ENCODE assay signal across 17 cellular contexts in genomic region chr20:1319051-1319450, GRCh38. TPM values are rescaled to one million over a fixed set of nuclear protein-coding genes. Genes with fewer than 3 reads are reported as not detected.
DNase-seq lines count a peak whose midpoint lies in the region; ATAC-seq and TF ChIP-seq lines count a peak whose summit lies in the region.
"Had no signal": no experiment of that assay in that cellular context is flagged by ENCODE, and none has a peak within 500 bp of the region (broad histone marks: within the 10 kb centered on the region; RNA-seq: fewer than 3 reads in every experiment).

No MANE protein-coding gene starts in this region.

- H3K79me2 ChIP-seq in neural progenitor cell (ENCODE audit: low read depth) = no peaks in the 10 kb centered on the region

- H3K9me3 Mint-ChIP-seq in HFFc6 = no peaks in the 10 kb centered on the region
- no peaks in the 10 kb centered on the region for H3K9me3 Mint-ChIP-seq in activated naive CD4-positive, alpha-beta T cell treated with anti-CD3 and anti-CD28 coated beads for 36 hours
- H3K9me3 Mint-ChIP-seq in neural progenitor cell = no peaks in the 10 kb centered on the region
- H3K9me3 Mint-ChIP-seq: CD8-positive, alpha-beta memory T cell; H9 had no signal

- CTCF ChIA-PET in activated naive CD4-positive, alpha-beta T cell treated with anti-CD3 and anti-CD28 coated beads for 36 hours (lab: Charles Lee) = interaction anchor here (0.9 to 1.0 kb wide), 3 partner anchors 8 to 130 kb away, joined by 3 read pairs; no protein-coding TSS in a partner anchor

- H2AFZ ChIP-seq in neural progenitor cell (replicated peaks) = no peak overlapping the region

- H3K27me3 ChIP-seq in upper lobe of left lung = no peaks in the 10 kb centered on the region
- peaks cover 20% of the 10 kb centered on the region for H3K27me3 ChIP-seq in neural progenitor cell
- H3K27me3 ChIP-seq: BLaER1 had no signal

- ATAC-seq in T-helper 17 cell (no peak), upper lobe of left lung (ENCODE audit: low FRiP score in 2 of 2) (no peak), HG02678 (IDR thresholded peaks at IDR 0.05; ENCODE audit: unreplicated experiment) (no peak)
- ATAC-seq: A549, GM12878 had no signal

- H3K9me3 ChIP-seq in T-helper 17 cell (ENCODE audit: control insufficient read depth, low read length, poor library complexity, severe bottlenecking) = no peaks in the 10 kb centered on the region
- no peaks in the 10 kb centered on the region for H3K9me3 ChIP-seq in upper lobe of left lung
- H3K9me3 ChIP-seq in neural progenitor cell (ENCODE audit: low read depth) = no peaks in the 10 kb centered on the region
- H3K9me3 ChIP-seq: A549, BLaER1 had no signal

- H3K4me3 ChIP-seq in upper lobe of left lung (no peak overlapping the region), neural progenitor cell (no peak overlapping the region)
- H3K4me3 ChIP-seq: A549, BLaER1, GM12878 had no signal

- TF ChIP-seq POLR2A in upper lobe of left lung (IDR thresholded peaks at IDR 0.05) = no peak

- H3K4me1 Mint-ChIP-seq in HFFc6 (ENCODE audit: low read depth) (peaks cover 34% of the 10 kb centered on the region), T-helper 17 cell (peaks cover 3% of the 10 kb centered on the region), neural progenitor cell (peaks cover 22% of the 10 kb centered on the region)
- H3K4me1 Mint-ChIP-seq in activated naive CD4-positive, alpha-beta T cell treated with anti-CD3 and anti-CD28 coated beads for 36 hours (ENCODE audit: low read depth) = peaks cover 8% of the 10 kb centered on the region
- H3K4me1 Mint-ChIP-seq: H9 had no signal

- H3K27ac ChIP-seq in upper lobe of left lung = peak overlapping the region in 3 of 4 donors; percentile 26 to 93 (median 93)
- no peak overlapping the region for H3K27ac ChIP-seq in neural progenitor cell
- H3K27ac ChIP-seq: A549, BLaER1 had no signal

- H3K4me3 Mint-ChIP-seq in HFFc6 = no peak overlapping the region
- H3K4me3 Mint-ChIP-seq in T-helper 17 cell = no peak overlapping the region
- no peak overlapping the region for H3K4me3 Mint-ChIP-seq in activated naive CD4-positive, alpha-beta T cell treated with anti-CD3 and anti-CD28 coated beads for 36 hours
- H3K4me3 Mint-ChIP-seq in neural progenitor cell = no peak overlapping the region
- H3K4me3 Mint-ChIP-seq: CD8-positive, alpha-beta memory T cell; H9 had no signal

- H4K20me1 ChIP-seq in neural progenitor cell (ENCODE audit: low read depth) = no peaks in the 10 kb centered on the region
- H4K20me1 ChIP-seq: BLaER1 had no signal

- H3F3A ChIP-seq in neural progenitor cell (ENCODE audit: low read depth) = peaks cover 2% of the 10 kb centered on the region

- DNase-seq in HFFc6 (no peak), T-helper 17 cell (no peak), kidney tubule cell (ENCODE audit: low spot score) (peak; percentile 31), upper lobe of left lung (no peak), hippocampal formation (lab: John Stamatoyannopoulos, UW) (no peak), neural progenitor cell (ENCODE audit: low spot score) (no peak)
- DNase-seq in activated naive CD4-positive, alpha-beta T cell treated with anti-CD3 and anti-CD28 coated beads for 36 hours = no peak
- DNase-seq: AML-193; CD8-positive, alpha-beta memory T cell; DMS53; GOT3; H9; Karpas-422 had no signal

- H3K36me3 Mint-ChIP-seq in HFFc6 (ENCODE audit: low read depth) = no peaks in the 10 kb centered on the region
- H3K36me3 Mint-ChIP-seq in T-helper 17 cell (ENCODE audit: low read depth) = peaks cover 3% of the 10 kb centered on the region
- no peaks in the 10 kb centered on the region for H3K36me3 Mint-ChIP-seq in activated naive CD4-positive, alpha-beta T cell treated with anti-CD3 and anti-CD28 coated beads for 36 hours (ENCODE audit: low read depth)
- no peaks in the 10 kb centered on the region for H3K36me3 Mint-ChIP-seq in neural progenitor cell
- H3K36me3 Mint-ChIP-seq: CD8-positive, alpha-beta memory T cell had no signal

- H3K27ac Mint-ChIP-seq in HFFc6 (peak overlapping the region; percentile 3; the same call in 1 of the 2 replicates), T-helper 17 cell (peak overlapping the region; percentile 65), neural progenitor cell (no peak overlapping the region)
- H3K27ac Mint-ChIP-seq in activated naive CD4-positive, alpha-beta T cell treated with anti-CD3 and anti-CD28 coated beads for 36 hours = no peak overlapping the region
- H3K27ac Mint-ChIP-seq: H9 had no signal

- WGBS in upper lobe of left lung, 2 donors = 84 to 86% methylated on average over 4 of the region's 4 CpGs

- H3K36me3 ChIP-seq in upper lobe of left lung (no peaks in the 10 kb centered on the region), neural progenitor cell (no peaks in the 10 kb centered on the region)
- H3K36me3 ChIP-seq: BLaER1 had no signal

- H3K27me3 Mint-ChIP-seq in HFFc6 (ENCODE audit: insufficient read depth) (peaks cover under 1% of the 10 kb centered on the region; the same call in 1 of the 2 replicates), T-helper 17 cell (no peaks in the 10 kb centered on the region), neural progenitor cell (ENCODE audit: insufficient read depth, low read depth) (peaks cover 2% of the 10 kb centered on the region)
- H3K27me3 Mint-ChIP-seq in activated naive CD4-positive, alpha-beta T cell treated with anti-CD3 and anti-CD28 coated beads for 36 hours (ENCODE audit: low read depth) = no peaks in the 10 kb centered on the region
- H3K27me3 Mint-ChIP-seq: CD8-positive, alpha-beta memory T cell had no signal

- no peak overlapping the region for H3K4me2 ChIP-seq in neural progenitor cell
- H3K4me2 ChIP-seq: A549, BLaER1 had no signal

- H3K4me1 ChIP-seq in upper lobe of left lung (peaks cover 10 to 29% (median 14%) of the 10 kb centered on the region in 4 donors), neural progenitor cell (no peaks in the 10 kb centered on the region)
- H3K4me1 ChIP-seq: A549 had no signal

- intact Hi-C loops in activated naive CD4-positive, alpha-beta T cell treated with anti-CD3 and anti-CD28 coated beads for 36 hours (cut with micrococcal nuclease) = loop anchor here (10.0 kb wide), 1 partner anchor 456 kb away; no protein-coding TSS in a partner anchor

- TF ChIP-seq CTCF in HFFc6 (IDR thresholded peaks at IDR 0.05) (no peak), upper lobe of left lung (IDR thresholded peaks at IDR 0.05) (no peak), neural progenitor cell (IDR thresholded peaks at IDR 0.05) (no peak)

- no peak overlapping the region for H3K9ac ChIP-seq in neural progenitor cell
- H3K9ac ChIP-seq: BLaER1 had no signal

- TF ChIP-seq EP300 in upper lobe of left lung (IDR thresholded peaks at IDR 0.05) = no peak

RNA-seq across cellular contexts. Expression of gene SDCBP2, which starts 9.9 kb away (rescaled TPM):
- 1 to 10 TPM in 1 of 6 experiments, under 1 TPM in 5; 0.51 to 1.5 (median 0.76) TPM for total RNA-seq in HFFc6 (2021; fragmentation: NEBNext Ultra II Directional; extraction: Animal tissue kit (Norgen Biotek cat#: 25700))
- 1 to 10 TPM; 1.2 to 2.3 TPM for total RNA-seq in T-helper 17 cell
- 10 to 100 TPM in 5 of 6 donors, 1 to 10 TPM in 1; 6.3 to 34.0 (median 15.9) TPM for total RNA-seq in upper lobe of left lung
- total RNA-seq in activated naive CD4-positive, alpha-beta T cell treated with anti-CD3 and anti-CD28 coated beads for 36 hours = 1 to 10 TPM; 5.5 to 5.8 TPM
- 1.6 and 6.6 TPM in 2 replicates for total RNA-seq in neural progenitor cell (ENCODE audit: low replicate concordance)

RNA-seq across cellular contexts. Expression of gene SNPH, which starts 53.0 kb away (rescaled TPM):
- 10 to 100 TPM; 12.0 to 15.3 (median 13.3) TPM for total RNA-seq in HFFc6 (2021; fragmentation: NEBNext Ultra II Directional; extraction: Animal tissue kit (Norgen Biotek cat#: 25700))
- total RNA-seq in T-helper 17 cell (1 to 10 TPM; 6.7 to 9.4 TPM), upper lobe of left lung (10 to 100 TPM in 1 of 6 donors, 1 to 10 TPM in 5; 1.0 to 17.3 (median 2.4) TPM), neural progenitor cell (ENCODE audit: low replicate concordance) (0.43 and 0.90 TPM in 2 replicates)
- 1 to 10 TPM; 6.7 to 7.3 TPM for total RNA-seq in activated naive CD4-positive, alpha-beta T cell treated with anti-CD3 and anti-CD28 coated beads for 36 hours

Comparison
In these comparisons a context has a peak if more than half of its experiments do, and no peak if none do; other contexts are left out.
1. H3K27ac Mint-ChIP-seq: peak in HFFc6 (single experiment) and T-helper 17 cell (single experiment); none in activated naive CD4-positive, alpha-beta T cell treated with anti-CD3 and anti-CD28 coated beads for 36 hours (single experiment) and neural progenitor cell (single experiment).